Comparison of ENCODE assay signal across 8 cellular contexts in the genomic region with DNA sequence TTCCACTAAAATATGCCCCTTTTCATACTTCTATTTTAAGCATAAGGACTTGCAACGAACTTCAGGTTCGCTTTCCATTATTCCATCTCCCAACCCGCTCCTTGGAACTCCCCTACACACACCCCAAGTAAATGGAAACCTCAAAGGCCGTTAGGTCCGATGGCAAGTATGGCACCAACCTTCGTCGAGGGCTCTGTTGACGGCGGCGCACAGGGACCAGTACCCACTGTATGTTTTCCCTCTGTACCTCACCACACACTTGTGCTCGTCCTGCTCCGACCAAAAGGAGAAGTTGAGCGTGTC. TPM values are rescaled to one million over a fixed set of nuclear protein-coding genes. Genes with fewer than 3 reads are reported as not detected.
DNase-seq lines count a peak whose midpoint lies in the region; ATAC-seq and TF ChIP-seq lines count a peak whose summit lies in the region.

No MANE protein-coding gene starts in this region.

- no peaks in the 10 kb centered on the region for H3K9me3 ChIP-seq in muscle layer of colon (ENCODE audit: low read length)

- no peak for ATAC-seq in HG02840 (IDR thresholded peaks at IDR 0.05; ENCODE audit: low FRiP score, unreplicated experiment)

- peaks cover 3% of the 10 kb centered on the region for H3K9me3 Mint-ChIP-seq in chondrocyte (ENCODE audit: low read depth)

- H3K4me3 ChIP-seq in muscle layer of colon (ENCODE audit: low read depth in 1 of 2, low read length in 2 of 2), result peak overlapping the region; percentile 90 to 91

- H3K27me3 ChIP-seq in muscle layer of colon (ENCODE audit: control insufficient read depth in 1 of 2, insufficient read depth in 2 of 2, low read length in 2 of 2), result no peaks in the 10 kb centered on the region

- H3K27ac Mint-ChIP-seq in chondrocyte (ENCODE audit: unreplicated experiment), result peak overlapping the region; percentile 83

- peak overlapping the region; percentile 87 for H3K27ac ChIP-seq in muscle layer of colon (ENCODE audit: low read depth, low read length)

- peaks cover 26% of the 10 kb centered on the region for H3K4me1 Mint-ChIP-seq in chondrocyte (ENCODE audit: low read depth)

- no peaks in the 10 kb centered on the region for H3K27me3 Mint-ChIP-seq in chondrocyte (ENCODE audit: low read depth)

- H3K9ac ChIP-seq in muscle layer of colon (ENCODE audit: low read length), result peak overlapping the region; percentile 75

- peak; percentile 41 for DNase-seq in NCI-H510A treated with DMSO at 0.1 percent for 48 hours (lab: John Stamatoyannopoulos, UW)
- no peak for DNase-seq in NCI-H510A (lab: John Stamatoyannopoulos, UW)
- DNase-seq in NOMO-1 (lab: John Stamatoyannopoulos, UW; ENCODE audit: unreplicated experiment in 2 of 2), result peak; percentile 38 to 60
- DNase-seq in chondrocyte (ENCODE audit: low spot score), result no peak
- no peak for DNase-seq in DMS153 treated with DMSO at 0.1 percent for 48 hours (lab: John Stamatoyannopoulos, UW; ENCODE audit: unreplicated experiment)
- no peak for DNase-seq in GM10266 (ENCODE audit: extremely low spot score)

- TF ChIP-seq CTCF in chondrocyte (IDR thresholded peaks at IDR 0.05) (no peak), GM10266 (IDR thresholded peaks at IDR 0.05; ENCODE audit: control insufficient read depth, insufficient read depth, low read depth, missing control alignments) (no peak)

- H3K4me3 Mint-ChIP-seq in chondrocyte (ENCODE audit: unreplicated experiment), result peak overlapping the region; percentile 80

- H3K36me3 Mint-ChIP-seq in chondrocyte (ENCODE audit: low read depth), result no peaks in the 10 kb centered on the region

- no peaks in the 10 kb centered on the region for H3K36me3 ChIP-seq in muscle layer of colon (ENCODE audit: insufficient read depth, low read length)

- peaks cover 13% of the 10 kb centered on the region for H3K4me1 ChIP-seq in muscle layer of colon (ENCODE audit: insufficient read depth, low read length)

RNA-seq across cellular contexts. Expression of gene HNRNPK, which starts 24.1 kb away (rescaled TPM):
- total RNA-seq in chondrocyte, result 387 to 419 TPM (median 392 TPM) in 3 replicates

RNA-seq across cellular contexts. Expression of gene RMI1, which starts 24.7 kb away (rescaled TPM):
- 7.7 to 9.1 TPM (median 7.9 TPM) in 3 replicates for total RNA-seq in chondrocyte

RNA-seq across cellular contexts. Expression of gene KIF27, which starts 34.7 kb away (rescaled TPM):
- 2.7 to 4.4 TPM (median 3.1 TPM) in 3 replicates for total RNA-seq in chondrocyte

Comparison
In these comparisons a context has a peak if more than half of its experiments do, and no peak if none do; other contexts are left out.
1. DNase-seq: peak in NCI-H510A treated with DMSO at 0.1 percent for 48 hours (single experiment) and NOMO-1 (2 of 2); none in NCI-H510A (single experiment), chondrocyte (single experiment), DMS153 treated with DMSO at 0.1 percent for 48 hours (single experiment) and GM10266 (single experiment).